ENCODE assay signal across 10 cellular contexts in the genomic region with DNA sequence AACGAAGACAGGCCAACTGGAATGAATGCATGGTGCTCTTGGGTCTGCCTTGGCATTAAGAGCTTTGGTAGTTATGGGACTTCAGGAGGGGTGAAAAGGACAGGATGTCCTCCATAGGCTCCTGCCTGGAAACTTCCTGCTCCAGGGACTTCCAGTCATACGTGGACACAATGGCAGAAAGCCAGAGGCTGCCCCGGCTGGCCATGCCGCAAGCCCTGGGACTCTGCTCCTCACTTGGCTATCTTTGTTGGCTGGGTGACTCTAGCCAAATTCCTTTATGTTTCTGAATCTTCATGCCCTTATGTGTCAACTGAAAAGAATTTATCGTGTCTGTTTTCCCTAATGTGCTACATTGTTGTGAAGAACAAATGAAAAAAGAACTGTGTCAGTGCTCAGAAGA.
DNase-seq lines count a peak whose midpoint lies in the region; ATAC-seq and TF ChIP-seq lines count a peak whose summit lies in the region.
"Had no signal": no experiment of that assay in that cellular context is flagged by ENCODE, and none has a peak within 500 bp of the region (broad histone marks: within the 10 kb centered on the region; RNA-seq: fewer than 3 reads in every experiment).

No MANE protein-coding gene starts in this region.

- H3K4me3 ChIP-seq in mesodermal cell (ENCODE audit: extremely low read depth, insufficient read depth, low read length, poor library complexity, severe bottlenecking): no peak overlapping the region
- no peak overlapping the region for H3K4me3 ChIP-seq in upper lobe of right lung
- H3K4me3 ChIP-seq in tibial nerve: no peak overlapping the region

- TF ChIP-seq CTCF in upper lobe of right lung (IDR thresholded peaks at IDR 0.05) (no peak), tibial nerve (IDR thresholded peaks at IDR 0.05) (no peak)

- TF ChIP-seq EP300 in tibial nerve (IDR thresholded peaks at IDR 0.05): peak in 1 of 2 donors; percentile 15

- H3K27ac ChIP-seq in epithelial cell of prostate (peak overlapping the region; percentile 23), mesodermal cell (ENCODE audit: low read depth, low read length, severe bottlenecking) (peak overlapping the region; percentile 76), upper lobe of right lung (no peak overlapping the region), tibial nerve (peak overlapping the region in 2 of 4 donors; percentile 1 to 29)

- H3K9me3 ChIP-seq in mesodermal cell (ENCODE audit: control insufficient read depth, low read length): no peaks in the 10 kb centered on the region
- no peaks in the 10 kb centered on the region for H3K9me3 ChIP-seq in upper lobe of right lung
- no peaks in the 10 kb centered on the region for H3K9me3 ChIP-seq in tibial nerve

- H3K36me3 ChIP-seq in mesodermal cell (ENCODE audit: control insufficient read depth, insufficient read depth, low read length) (no peaks in the 10 kb centered on the region), upper lobe of right lung (no peaks in the 10 kb centered on the region), tibial nerve (no peaks in the 10 kb centered on the region)

- WGBS in mesodermal cell (ENCODE audit: insufficient coverage in 2 of 2), 2 experiments: 75 to 80% methylated on average over 2 to 3 of the region's 5 CpGs
- 30 to 37% methylated on average over 5 of the region's 5 CpGs for WGBS in tibial nerve, 2 donors

- intact Hi-C loops in upper lobe of right lung (cut with DNase I): no loop called here

- DNase-seq in RPMI7951 (ENCODE audit: low read depth) (peak; percentile 83), epithelial cell of prostate (ENCODE audit: low read depth, low spot score) (no peak), upper lobe of right lung (peak; percentile 74), cerebellar cortex (ENCODE audit: low spot score) (no peak), tibial nerve (ENCODE audit: low spot score in 2 of 2) (no peak)
- DNase-seq: Karpas-422; SHP77; stimulated activated CD4-positive, alpha-beta T cell treated with anti-CD3 and anti-CD28 coated beads, Interleukin-15, amount 100 ng/mL, for 24 hours had no signal

- H3K4me1 ChIP-seq in mesodermal cell (ENCODE audit: control insufficient read depth, insufficient read depth, low read length, poor library complexity, severe bottlenecking): peaks cover 19% of the 10 kb centered on the region
- peaks cover 8% of the 10 kb centered on the region for H3K4me1 ChIP-seq in upper lobe of right lung
- peaks cover 0 to 21% (median 6%) of the 10 kb centered on the region in 4 donors for H3K4me1 ChIP-seq in tibial nerve

- H3K27me3 ChIP-seq in upper lobe of right lung (no peaks in the 10 kb centered on the region), tibial nerve (no peaks in the 10 kb centered on the region)

- ATAC-seq in upper lobe of right lung (peak; percentile 57), GM21360 (IDR thresholded peaks at IDR 0.05; ENCODE audit: unreplicated experiment) (no peak)

- no peak for TF ChIP-seq POLR2A in tibial nerve (IDR thresholded peaks at IDR 0.05)

Comparison
In these comparisons a context has a peak if more than half of its experiments do, and no peak if none do; other contexts are left out.
1. DNase-seq: peak in RPMI7951 (single experiment) and upper lobe of right lung (single experiment); none in epithelial cell of prostate (single experiment), cerebellar cortex (single experiment) and tibial nerve (0 of 2).